Comparison of ENCODE assay signal across 8 cellular contexts in genomic region chr21:42097860-42098259, GRCh38. TPM values are rescaled to one million over a fixed set of nuclear protein-coding genes. Genes with fewer than 3 reads are reported as not detected.
DNase-seq lines count a peak whose midpoint lies in the region; ATAC-seq and TF ChIP-seq lines count a peak whose summit lies in the region.

No MANE protein-coding gene starts in this region.

- H3K27ac Mint-ChIP-seq in activated B cell treated with CpG ODN at 0.5 μM for 24 hours = peak overlapping the region; percentile 62
- no peak overlapping the region for H3K27ac Mint-ChIP-seq in T-cell

- ATAC-seq in activated B cell treated with CpG ODN at 0.5 μM for 24 hours (ENCODE audit: low read depth) = peak; percentile 96
- ATAC-seq in T-cell (replicated peaks in 1 of 4) = no peak
- no peak for ATAC-seq in HG03460 (IDR thresholded peaks at IDR 0.05; ENCODE audit: unreplicated experiment)
- ATAC-seq in HG03342 (IDR thresholded peaks at IDR 0.05; ENCODE audit: unreplicated experiment) = no peak

- peaks cover 10 to 19% (median 14%) of the 10 kb centered on the region in 11 experiments; a peak in 20 of 22 replicates for H3K9me3 ChIP-seq in BLaER1 treated with 17β-estradiol and CSF1 and Interleukin-3, amounts not matched to agents 10 nM and 100 nM (replicated peaks in 1 of 11)

- intact Hi-C loops in activated B cell treated with CpG ODN at 0.5 μM for 24 hours (cut with micrococcal nuclease) = no loop called here

- peaks cover 27 to 50% (median 39%) of the 10 kb centered on the region in 10 experiments for H3K4me1 ChIP-seq in BLaER1 treated with 17β-estradiol and CSF1 and Interleukin-3, amounts not matched to agents 10 nM and 100 nM

- no peaks in the 10 kb centered on the region for H4K20me1 ChIP-seq in BLaER1 treated with 17β-estradiol and CSF1 and Interleukin-3, amounts not matched to agents 10 nM and 100 nM

- peaks cover 5 to 20% (median 17%) of the 10 kb centered on the region in 11 experiments; a peak in 15 of 22 replicates for H3K27me3 ChIP-seq in BLaER1 treated with 17β-estradiol and CSF1 and Interleukin-3, amounts not matched to agents 10 nM and 100 nM

- H3K27me3 Mint-ChIP-seq in activated B cell treated with CpG ODN at 0.5 μM for 24 hours (peaks cover 12% of the 10 kb centered on the region), T-cell (peaks cover 0 to 6% of the 10 kb centered on the region in 2 donors)

- DNase-seq in KBM-7 = peak; percentile 74
- DNase-seq in activated B cell treated with CpG ODN at 0.5 μM for 24 hours = no peak
- peak; percentile 99 for DNase-seq in hepatic stellate cell (ENCODE audit: low spot score)
- peak; percentile 98 for DNase-seq in stromal cell of bone marrow (ENCODE audit: low read depth)
- no peak for DNase-seq in T-cell

- TF ChIP-seq CTCF in activated B cell treated with CpG ODN at 0.5 μM for 24 hours (IDR thresholded peaks at IDR 0.05) = no peak

- no peak overlapping the region for H3K4me3 ChIP-seq in BLaER1 treated with 17β-estradiol and CSF1 and Interleukin-3, amounts not matched to agents 10 nM and 100 nM

- peak overlapping the region in 4 of 11 experiments; percentile 28 to 67 (median 62); a peak in 5 of 22 replicates for H3K27ac ChIP-seq in BLaER1 treated with 17β-estradiol and CSF1 and Interleukin-3, amounts not matched to agents 10 nM and 100 nM

- no peaks in the 10 kb centered on the region for H3K36me3 Mint-ChIP-seq in activated B cell treated with CpG ODN at 0.5 μM for 24 hours (ENCODE audit: low read depth)
- no peaks in the 10 kb centered on the region for H3K36me3 Mint-ChIP-seq in T-cell

- peaks cover 20% of the 10 kb centered on the region for H3K4me1 Mint-ChIP-seq in activated B cell treated with CpG ODN at 0.5 μM for 24 hours
- H3K4me1 Mint-ChIP-seq in T-cell = peaks cover 0 to 10% (median 2%) of the 10 kb centered on the region in 3 donors

- CTCF ChIA-PET in activated B cell treated with CpG ODN at 0.5 μM for 24 hours (lab: Charles Lee) = interaction anchor here (1.2 to 1.5 kb wide), 2 partner anchors 10 to 20 kb away, joined by 4 read pairs; no protein-coding TSS in a partner anchor
- CTCF ChIA-PET in T-cell (lab: Charles Lee) = no interaction called here

- H3K4me3 Mint-ChIP-seq in activated B cell treated with CpG ODN at 0.5 μM for 24 hours = no peak overlapping the region
- no peak overlapping the region for H3K4me3 Mint-ChIP-seq in T-cell

- H3K4me2 ChIP-seq in BLaER1 treated with 17β-estradiol and CSF1 and Interleukin-3, amounts not matched to agents 10 nM and 100 nM = peak overlapping the region; percentile 35 to 63 (median 54)

- H3K9me3 Mint-ChIP-seq in activated B cell treated with CpG ODN at 0.5 μM for 24 hours = no peaks in the 10 kb centered on the region
- H3K9me3 Mint-ChIP-seq in T-cell = peaks cover 0 to 4% (median 3%) of the 10 kb centered on the region in 3 donors

- in situ Hi-C loops in KBM-7 (cut with MboI; ENCODE audit: low pct_unique_long_range_greater_than_20kb, low sequenced_read_pairs) = no loop called here

- H3K36me3 ChIP-seq in BLaER1 treated with 17β-estradiol and CSF1 and Interleukin-3, amounts not matched to agents 10 nM and 100 nM = no peaks in the 10 kb centered on the region

- peak overlapping the region in 3 of 11 experiments; percentile 45 to 55 (median 50); a peak in 3 of 22 replicates for H3K9ac ChIP-seq in BLaER1 treated with 17β-estradiol and CSF1 and Interleukin-3, amounts not matched to agents 10 nM and 100 nM

- POLR2A ChIA-PET in activated B cell treated with CpG ODN at 0.5 μM for 24 hours (lab: Charles Lee) (no interaction called here), T-cell (lab: Charles Lee) (no interaction called here)

RNA-seq across cellular contexts. Expression of gene UMODL1, which starts 26.7 kb away (rescaled TPM):
- total RNA-seq in activated B cell treated with CpG ODN at 0.5 μM for 24 hours = 0.04 TPM in 1 of 2 replicates, not detected in the other
- total RNA-seq in T-cell = under 1 TPM; 0.16 to 0.99 (median 0.82) TPM

Comparison
In these comparisons a context has a peak if more than half of its experiments do, and no peak if none do; other contexts are left out.
1. DNase-seq: peak in KBM-7 (single experiment), hepatic stellate cell (single experiment) and stromal cell of bone marrow (single experiment); none in activated B cell treated with CpG ODN at 0.5 μM for 24 hours (single experiment) and T-cell (0 of 34).